ENCODE assay signal across 11 cellular contexts in genomic region chr14:21352587-21352986, GRCh38. TPM values are rescaled to one million over a fixed set of nuclear protein-coding genes. Genes with fewer than 3 reads are reported as not detected.
A peak's percentile ranks its signal among the peaks of the same experiment; 100 is the strongest.
DNase-seq lines count a peak whose midpoint lies in the region; ATAC-seq and TF ChIP-seq lines count a peak whose summit lies in the region.
"Had no signal": no experiment of that assay in that cellular context is flagged by ENCODE, and none has a peak within 500 bp of the region (broad histone marks: within the 10 kb centered on the region; RNA-seq: fewer than 3 reads in every experiment).

No MANE protein-coding gene starts in this region.

- no peaks in the 10 kb centered on the region for H3K4me1 Mint-ChIP-seq in progenitor cell of endocrine pancreas (ENCODE audit: low read depth)

- no peak overlapping the region for H3K4me3 ChIP-seq in NB4 (ENCODE audit: low read depth, low read length)

- TF ChIP-seq POLR2A in NB4 (IDR thresholded peaks at IDR 0.05; ENCODE audit: extremely low read depth, insufficient read length): no peak

- H3K36me3 Mint-ChIP-seq in progenitor cell of endocrine pancreas (ENCODE audit: insufficient read depth): peaks cover 37% of the 10 kb centered on the region

- no peak for TF ChIP-seq CTCF in NB4 (IDR thresholded peaks at IDR 0.05; ENCODE audit: low read depth, low read length)
- no peak for TF ChIP-seq CTCF in progenitor cell of endocrine pancreas (IDR thresholded peaks at IDR 0.05; ENCODE audit: unreplicated experiment)

- peak; percentile 24 for DNase-seq in GF-D8 (lab: John Stamatoyannopoulos, UW)
- peak; percentile 77 for DNase-seq in NB4 (ENCODE audit: low read depth)
- peak; percentile 18 for DNase-seq in globus pallidus (ENCODE audit: low spot score)
- DNase-seq in AG08395 (ENCODE audit: low spot score): no peak
- DNase-seq in progenitor cell of endocrine pancreas (ENCODE audit: low spot score, unreplicated experiment): no peak
- no peak for DNase-seq in nucleus accumbens (lab: John Stamatoyannopoulos, UW)
- DNase-seq in HK-2 (ENCODE audit: unreplicated experiment): no peak
- DNase-seq: activated CD4-positive, alpha-beta T cell treated with anti-CD3 and anti-CD28 coated beads for 1 hour; NCI-H1048; occipital lobe had no signal

- peak; percentile 81 for ATAC-seq in GM19463 (IDR thresholded peaks at IDR 0.05; ENCODE audit: unreplicated experiment)

- no peak overlapping the region for H3K27ac Mint-ChIP-seq in progenitor cell of endocrine pancreas

- no peaks in the 10 kb centered on the region for H3K27me3 Mint-ChIP-seq in progenitor cell of endocrine pancreas

- H3K4me3 Mint-ChIP-seq in progenitor cell of endocrine pancreas (ENCODE audit: low read depth): no peak overlapping the region

- no peaks in the 10 kb centered on the region for H3K9me3 Mint-ChIP-seq in progenitor cell of endocrine pancreas (ENCODE audit: low read depth)

RNA-seq across cellular contexts. Expression of gene SUPT16H, which starts 31.2 kb away (rescaled TPM):
- total RNA-seq in progenitor cell of endocrine pancreas: 106 and 108 TPM in 2 replicates

Comparison
In these comparisons a context has a peak if more than half of its experiments do, and no peak if none do; other contexts are left out.
1. DNase-seq: peak in GF-D8 (single experiment), NB4 (single experiment) and globus pallidus (single experiment); none in AG08395 (single experiment), progenitor cell of endocrine pancreas (single experiment), nucleus accumbens (0 of 56) and HK-2 (single experiment).